9 cellular contexts compared by ENCODE assay signal in genomic region chr2:17539596-17539992, GRCh38. TPM values are rescaled to one million over a fixed set of nuclear protein-coding genes. Genes with fewer than 3 reads are reported as not detected.
DNase-seq lines count a peak whose midpoint lies in the region; ATAC-seq, FAIRE-seq and TF ChIP-seq lines count a peak whose summit lies in the region.
"Had no signal": no experiment of that assay in that cellular context is flagged by ENCODE, and none has a peak within 500 bp of the region (broad histone marks: within the 10 kb centered on the region; RNA-seq: fewer than 3 reads in every experiment).

No MANE protein-coding gene starts in this region.

- peaks cover 4% of the 10 kb centered on the region for H3K36me3 Mint-ChIP-seq in T-helper 17 cell (ENCODE audit: low read depth)

- DNase-seq in MM.1S: no peak
- DNase-seq in bronchial epithelial cell (ENCODE audit: low read depth): peak; percentile 77
- no peak for DNase-seq in keratinocyte (ENCODE audit: low read depth, low spot score)
- DNase-seq in superior temporal gyrus (ENCODE audit: extremely low spot score): peak; percentile 34
- no peak for DNase-seq in retina
- DNase-seq in germinal center (ENCODE audit: low spot score): no peak
- no peak for DNase-seq in T-helper 17 cell

- H3K4me2 ChIP-seq in MM.1S (ENCODE audit: low read depth, low read length) (peak overlapping the region; percentile 77), keratinocyte (ENCODE audit: control insufficient read depth, extremely low read depth, insufficient read depth, low read depth, low read length) (peak overlapping the region; percentile 94)

- no peak overlapping the region for H3K27ac Mint-ChIP-seq in T-helper 17 cell

- H3K4me3 Mint-ChIP-seq in T-helper 17 cell: no peak overlapping the region

- peaks cover 59% of the 10 kb centered on the region for H3K27me3 Mint-ChIP-seq in T-helper 17 cell

- dilution Hi-C loops in keratinocyte (cut with MboI; ENCODE audit: extremely low pct_ligation_motif_present, low sequenced_read_pairs): no loop called here

- ATAC-seq in HG02938 (IDR thresholded peaks at IDR 0.05; ENCODE audit: unreplicated experiment): no peak
- no peak for ATAC-seq in T-helper 17 cell

- no peaks in the 10 kb centered on the region for H3F3A ChIP-seq in MM.1S (ENCODE audit: insufficient read depth, low read length)

- no peaks in the 10 kb centered on the region for H3K9me2 ChIP-seq in MM.1S (replicated peaks; ENCODE audit: insufficient read depth, low read length)

- no peaks in the 10 kb centered on the region for H3K79me2 ChIP-seq in MM.1S (ENCODE audit: low read length)
- peaks cover 11% of the 10 kb centered on the region for H3K79me2 ChIP-seq in keratinocyte (ENCODE audit: control insufficient read depth, insufficient read depth, low read length)

- no peak overlapping the region for H3K4me3 ChIP-seq in MM.1S (ENCODE audit: low read length)
- H3K4me3 ChIP-seq in bronchial epithelial cell (ENCODE audit: low read depth, low read length): peak overlapping the region; percentile 70
- peak overlapping the region; percentile 54 to 90 (median 70) for H3K4me3 ChIP-seq in keratinocyte (ENCODE audit: control insufficient read depth in 2 of 3, extremely low read depth in 1 of 3, insufficient read depth in 2 of 3, low read depth in 1 of 3, low read length in 3 of 3)

- H3K9me3 ChIP-seq in MM.1S (replicated peaks; ENCODE audit: insufficient read depth, low read length) (no peaks in the 10 kb centered on the region), keratinocyte (ENCODE audit: control insufficient read depth, low read depth, low read length) (no peaks in the 10 kb centered on the region), T-helper 17 cell (ENCODE audit: control insufficient read depth, low read length, poor library complexity, severe bottlenecking) (no peaks in the 10 kb centered on the region)

- H3K9me1 ChIP-seq in keratinocyte (ENCODE audit: control insufficient read depth, extremely low read depth, insufficient read depth, low read length): peaks cover 2% of the 10 kb centered on the region

- no peak overlapping the region for H3K9ac ChIP-seq in MM.1S (ENCODE audit: low read length)
- H3K9ac ChIP-seq in keratinocyte (ENCODE audit: control insufficient read depth, extremely low read depth, insufficient read depth, low read length): peak overlapping the region; percentile 90

- no peak overlapping the region for H3K27ac ChIP-seq in MM.1S (ENCODE audit: low read length)
- peak overlapping the region; percentile 94 for H3K27ac ChIP-seq in keratinocyte (ENCODE audit: control insufficient read depth, insufficient read depth, low read length)

- H3K4me1 ChIP-seq in MM.1S (ENCODE audit: low read length) (0 out of 2 replicates have a peak, but pooled peaks cover 4% of the 10 kb centered on the region), keratinocyte (ENCODE audit: control insufficient read depth, extremely low read depth, insufficient read depth, low read length) (peaks cover 47% of the 10 kb centered on the region)

- H2AFZ ChIP-seq in MM.1S (ENCODE audit: low read length) (no peak overlapping the region), keratinocyte (ENCODE audit: control insufficient read depth, low read length) (peak overlapping the region; percentile 80)

- no peaks in the 10 kb centered on the region for H4K20me1 ChIP-seq in MM.1S (ENCODE audit: insufficient read depth, low read length)
- H4K20me1 ChIP-seq in keratinocyte (ENCODE audit: control insufficient read depth, extremely low read depth, insufficient read depth, low read length): no peaks in the 10 kb centered on the region

- H3K36me3 ChIP-seq in MM.1S (replicated peaks; ENCODE audit: insufficient read depth, low read length) (no peaks in the 10 kb centered on the region), bronchial epithelial cell (ENCODE audit: control insufficient read depth, insufficient read depth, low read length) (no peaks in the 10 kb centered on the region), keratinocyte (ENCODE audit: control insufficient read depth in 2 of 2, extremely low read depth in 1 of 2, insufficient read depth in 2 of 2, low read length in 2 of 2) (no peaks in the 10 kb centered on the region)

- TF ChIP-seq CTCF in MM.1S (IDR thresholded peaks at IDR 0.05; ENCODE audit: low read length): no peak
- TF ChIP-seq CTCF in bronchial epithelial cell (IDR thresholded peaks at IDR 0.05; ENCODE audit: insufficient read depth, low read length, severe bottlenecking): no peak
- TF ChIP-seq CTCF in keratinocyte (optimal IDR thresholded peaks at IDR 0.05 in 1 of 3, IDR thresholded peaks at IDR 0.05 in 1 of 3, conservative IDR thresholded peaks at IDR 0.05 in 1 of 3; ENCODE audit: extremely low read depth in 1 of 3, insufficient read depth in 2 of 3, low read length in 3 of 3): no peak

- no peak for FAIRE-seq in bronchial epithelial cell (lab: Jason Lieb, UNC)
- peak; percentile 80 for FAIRE-seq in keratinocyte (lab: Jason Lieb, UNC)

- H3K27me3 ChIP-seq in MM.1S (replicated peaks; ENCODE audit: insufficient read depth, low read length) (0 out of 2 replicates have a peak, but pooled peaks cover 10% of the 10 kb centered on the region), bronchial epithelial cell (ENCODE audit: control insufficient read depth, insufficient read depth, low read length) (no peaks in the 10 kb centered on the region), keratinocyte (ENCODE audit: control insufficient read depth, extremely low read depth, insufficient read depth, low read length) (no peaks in the 10 kb centered on the region)

- H3K4me1 Mint-ChIP-seq in T-helper 17 cell: peaks cover 3% of the 10 kb centered on the region

RNA-seq across cellular contexts. Expression of gene VSNL1, which starts 0.9 kb away (rescaled TPM):
- total RNA-seq in bronchial epithelial cell (0.64 and 1.6 TPM in 2 replicates), T-helper 17 cell (not detected)
- polyA plus RNA-seq in keratinocyte: 18.4 to 41.1 TPM (median 32.1 TPM) in 3 replicates
- 27.0 TPM for polyA plus RNA-seq in keratinocyte (2011; ENCODE audit: low read depth)
- polyA plus RNA-seq in keratinocyte (2011; cell fraction: cytosol; rRNA removed): 27.3 and 29.6 TPM in 2 replicates
- polyA plus RNA-seq in keratinocyte (2011; cell fraction: nucleus; rRNA removed): 16.4 and 21.3 TPM in 2 replicates
- polyA plus RNA-seq in keratinocyte (2012; ENCODE audit: low replicate concordance): 11.3 and 13.0 TPM in 2 replicates
- 16.4 to 29.2 TPM (median 19.6 TPM) in 3 replicates for polyA minus RNA-seq in keratinocyte
- polyA minus RNA-seq in keratinocyte (2011; cell fraction: cytosol; rRNA and poly(A)+ RNA removed): 7.3 TPM
- 5.1 and 12.9 TPM in 2 replicates for polyA minus RNA-seq in keratinocyte (2011; cell fraction: nucleus; rRNA and poly(A)+ RNA removed)
- total RNA-seq: lung microvascular endothelial cell had no signal

RNA-seq across cellular contexts. Expression of gene RAD51AP2, which starts 21.4 kb away (rescaled TPM):
- total RNA-seq in bronchial epithelial cell: 0.13 TPM in 1 of 2 replicates, not detected in the other
- 0.01 to 0.12 TPM (median 0.12 TPM) in 3 replicates for polyA plus RNA-seq in keratinocyte
- 0.27 TPM for polyA plus RNA-seq in keratinocyte (2011; ENCODE audit: low read depth)
- not detected in 2 replicates for polyA plus RNA-seq in keratinocyte (2011; cell fraction: cytosol; rRNA removed)
- polyA plus RNA-seq in keratinocyte (2011; cell fraction: nucleus; rRNA removed): 0.23 and 0.34 TPM in 2 replicates
- polyA plus RNA-seq in keratinocyte (2012; ENCODE audit: low replicate concordance): 0.14 TPM in 1 of 2 replicates, not detected in the other
- 0.03 TPM in 1 of 3 replicates, not detected in the others for polyA minus RNA-seq in keratinocyte
- not detected for polyA minus RNA-seq in keratinocyte (2011; cell fraction: cytosol; rRNA and poly(A)+ RNA removed)
- 0.31 TPM in 1 of 2 replicates, not detected in the other for polyA minus RNA-seq in keratinocyte (2011; cell fraction: nucleus; rRNA and poly(A)+ RNA removed)
- total RNA-seq in T-helper 17 cell: not detected
- total RNA-seq: lung microvascular endothelial cell had no signal

Comparison
In these comparisons a context has a peak if more than half of its experiments do, and no peak if none do; other contexts are left out.
1. DNase-seq: peak in bronchial epithelial cell (single experiment) and superior temporal gyrus (single experiment); none in MM.1S (single experiment), keratinocyte (single experiment), retina (single experiment), germinal center (single experiment) and T-helper 17 cell (0 of 3).